8 cellular contexts compared by ENCODE assay signal in the genomic region with DNA sequence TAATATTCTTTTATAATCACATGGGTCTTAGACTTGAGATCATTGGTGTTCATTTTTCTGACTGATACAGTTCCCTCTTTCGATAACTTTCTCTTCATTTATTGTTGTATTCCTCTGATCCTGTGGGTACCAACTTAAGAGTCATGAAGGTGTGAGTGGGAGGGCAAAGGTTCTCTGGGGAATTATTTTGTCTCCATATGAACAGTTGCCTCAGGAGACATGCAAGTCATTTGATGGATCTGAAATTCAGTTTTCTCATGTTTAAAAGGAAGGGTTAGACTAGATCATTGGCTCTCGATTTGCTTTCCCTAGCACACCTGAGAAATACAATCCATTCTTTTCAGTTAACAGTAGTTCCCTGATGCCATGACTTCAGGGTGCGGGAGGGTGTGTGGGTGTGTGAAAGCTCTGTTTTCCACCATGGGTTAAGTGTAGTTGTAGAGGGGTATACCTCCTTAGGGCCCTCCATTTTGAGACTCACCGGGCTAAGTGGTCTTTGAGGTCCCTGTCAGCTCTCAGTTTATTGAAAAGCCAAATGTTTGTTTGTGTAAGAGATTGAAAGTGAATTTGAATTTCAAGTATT. TPM values are rescaled to one million over a fixed set of nuclear protein-coding genes. Genes with fewer than 3 reads are reported as not detected.
DNase-seq lines count a peak whose midpoint lies in the region; ATAC-seq and TF ChIP-seq lines count a peak whose summit lies in the region.

No MANE protein-coding gene starts in this region.

- H3K4me1 Mint-ChIP-seq in CD4-positive, alpha-beta memory T cell = peaks cover 33 to 69% (median 49%) of the 10 kb centered on the region in 4 donors

- H3K9me3 Mint-ChIP-seq in CD4-positive, alpha-beta memory T cell = peaks cover 0 to 2% (median 0%) of the 10 kb centered on the region in 8 donors

- peaks cover 38 to 44% of the 10 kb centered on the region in 2 donors for H3K36me3 Mint-ChIP-seq in CD4-positive, alpha-beta memory T cell

- H3K9ac ChIP-seq in MM.1S (ENCODE audit: low read length) (peak overlapping the region; percentile 37; the same call in 1 of the 2 replicates), colonic mucosa (ENCODE audit: low read depth in 2 of 2, low read length in 2 of 2) (peak overlapping the region in 1 of 2 donors; percentile 10)

- CTCF ChIA-PET in CD4-positive, alpha-beta memory T cell (lab: Charles Lee; ENCODE audit: partially characterized antibody) = interaction anchor here (0.7 to 4.1 kb wide), 15 partner anchors 10 to 141 kb away, joined by 3 to 46 read pairs (median 6); a partner anchor contains a TSS

- H3K4me3 ChIP-seq in CD4-positive, alpha-beta memory T cell (ENCODE audit: low read length in 2 of 2) = peak overlapping the region; percentile 55 to 67
- H3K4me3 ChIP-seq in MM.1S (ENCODE audit: low read length) (peak overlapping the region; percentile 50; the same call in 1 of the 2 replicates), colonic mucosa (peak overlapping the region; percentile 38), neutrophil (ENCODE audit: low read depth in 1 of 2, low read length in 1 of 2) (peak overlapping the region; percentile 56 to 63)

- peaks cover 14% of the 10 kb centered on the region; the same call in 1 of the 2 replicates for H3F3A ChIP-seq in MM.1S (ENCODE audit: insufficient read depth, low read length)

- POLR2A ChIA-PET in CD4-positive, alpha-beta memory T cell (lab: Charles Lee; ENCODE audit: partially characterized antibody) = interaction anchor here (0.8 to 6.1 kb wide), 19 partner anchors 8 to 232 kb away, joined by 3 to 104 read pairs (median 6); a partner anchor contains a TSS

- TF ChIP-seq CTCF in MM.1S (IDR thresholded peaks at IDR 0.05; ENCODE audit: low read length) (no peak), colonic mucosa (IDR thresholded peaks at IDR 0.05) (no peak), neutrophil (IDR thresholded peaks at IDR 0.05) (no peak)

- no peaks in the 10 kb centered on the region for H3K9me2 ChIP-seq in MM.1S (replicated peaks; ENCODE audit: insufficient read depth, low read length)

- H3K4me3 Mint-ChIP-seq in CD4-positive, alpha-beta memory T cell = peak overlapping the region; percentile 88 to 94 (median 90)

- peaks cover 56% of the 10 kb centered on the region for H3K4me1 ChIP-seq in CD4-positive, alpha-beta memory T cell (ENCODE audit: insufficient read depth, low read length)
- H3K4me1 ChIP-seq in MM.1S (ENCODE audit: low read length) (peaks cover 9% of the 10 kb centered on the region), colonic mucosa (peaks cover 3% of the 10 kb centered on the region), neutrophil (ENCODE audit: control insufficient read depth in 1 of 2, insufficient read depth in 1 of 2, low read depth in 1 of 2, low read length in 1 of 2) (peaks cover 26 to 31% of the 10 kb centered on the region in 2 experiments)

- intact Hi-C loops in CD4-positive, alpha-beta memory T cell (cut with micrococcal nuclease) = loop anchor here (5.0 kb wide), 1 partner anchor 35 kb away; no protein-coding TSS in a partner anchor
- intact Hi-C loops in colonic mucosa (cut with DNase I) = no loop called here

- H4K20me1 ChIP-seq in MM.1S (ENCODE audit: insufficient read depth, low read length) = no peaks in the 10 kb centered on the region

- H3K27ac ChIP-seq in CD4-positive, alpha-beta memory T cell (ENCODE audit: low read depth, low read length) = peak overlapping the region; percentile 67
- H3K27ac ChIP-seq in MM.1S (ENCODE audit: low read length) = no peak overlapping the region
- peak overlapping the region; percentile 54 for H3K27ac ChIP-seq in colonic mucosa
- peak overlapping the region; percentile 84 for H3K27ac ChIP-seq in neutrophil

- H2AFZ ChIP-seq in MM.1S (ENCODE audit: low read length) = no peak overlapping the region

- peaks cover 22% of the 10 kb centered on the region for H3K36me3 ChIP-seq in CD4-positive, alpha-beta memory T cell (ENCODE audit: insufficient read depth, low read length)
- H3K36me3 ChIP-seq in MM.1S (replicated peaks; ENCODE audit: insufficient read depth, low read length) = no peaks in the 10 kb centered on the region
- no peaks in the 10 kb centered on the region for H3K36me3 ChIP-seq in colonic mucosa
- peaks cover 10% of the 10 kb centered on the region for H3K36me3 ChIP-seq in neutrophil

- 0 out of 2 replicates have a peak, but pooled peaks cover 9% of the 10 kb centered on the region for H3K79me2 ChIP-seq in MM.1S (ENCODE audit: low read length)

- peak overlapping the region; percentile 87 to 93 (median 91) for H3K27ac Mint-ChIP-seq in CD4-positive, alpha-beta memory T cell

- H3K27me3 Mint-ChIP-seq in CD4-positive, alpha-beta memory T cell = no peaks in the 10 kb centered on the region

- H3K9me3 ChIP-seq in CD4-positive, alpha-beta memory T cell (ENCODE audit: control insufficient read depth in 1 of 2, low read length in 2 of 2) = no peaks in the 10 kb centered on the region
- H3K9me3 ChIP-seq in MM.1S (replicated peaks; ENCODE audit: insufficient read depth, low read length) = no peaks in the 10 kb centered on the region
- no peaks in the 10 kb centered on the region for H3K9me3 ChIP-seq in colonic mucosa
- H3K9me3 ChIP-seq in neutrophil = no peaks in the 10 kb centered on the region

- no peaks in the 10 kb centered on the region for H3K27me3 ChIP-seq in CD4-positive, alpha-beta memory T cell (ENCODE audit: insufficient read depth, low read length)
- H3K27me3 ChIP-seq in MM.1S (replicated peaks; ENCODE audit: insufficient read depth, low read length) = no peaks in the 10 kb centered on the region
- no peaks in the 10 kb centered on the region for H3K27me3 ChIP-seq in colonic mucosa
- H3K27me3 ChIP-seq in neutrophil = no peaks in the 10 kb centered on the region

- DNase-seq in CD4-positive, alpha-beta memory T cell = no peak
- DNase-seq in MM.1S (no peak), colonic mucosa (no peak), cerebellar nuclear complex (lab: John Stamatoyannopoulos, UW) (no peak), NCI-H2227 (lab: John Stamatoyannopoulos, UW; ENCODE audit: unreplicated experiment) (no peak)
- DNase-seq in central memory CD4-positive, alpha-beta T cell = no peak

- ATAC-seq in GM18517 (IDR thresholded peaks at IDR 0.05; ENCODE audit: unreplicated experiment) = no peak

- H3K4me2 ChIP-seq in MM.1S (ENCODE audit: low read depth, low read length) = peak overlapping the region; percentile 65

RNA-seq across cellular contexts. Expression of a gene that starts 47.8 kb away (rescaled TPM):
- 100 to 1,000 TPM; 119 to 122 TPM for total RNA-seq in CD4-positive, alpha-beta memory T cell
- polyA plus RNA-seq in CD4-positive, alpha-beta memory T cell = 10 to 100 TPM in 1 of 2 donors, 1 to 10 TPM in 1; 1.5 to 38.0 TPM
- 10 to 100 TPM in 1 of 2 donors, 1 to 10 TPM in 1; 6.1 to 11.3 TPM for total RNA-seq in colonic mucosa

Comparison
In these comparisons a context has a peak if more than half of its experiments do, and no peak if none do; other contexts are left out.
1. RNA of a gene that starts 47.8 kb away (total RNA-seq): 119 to 122 TPM in CD4-positive, alpha-beta memory T cell; 6.1 to 11.3 TPM in colonic mucosa; every median in the first group is over 4 times any median in the second.
2. Peak in every context shown above with its lines, with median percentiles within 50 percentile points of each other: H3K4me3 ChIP-seq.